Comparison of ENCODE assay signal across 26 cellular contexts in genomic region chr14:80798211-80798610, GRCh38.
"Had no signal": no experiment of that assay in that cellular context is flagged by ENCODE, and none has a peak within 500 bp of the region (broad histone marks: within the 10 kb centered on the region; RNA-seq: fewer than 3 reads in every experiment).

No MANE protein-coding gene starts in this region.

- H3K27ac Mint-ChIP-seq: immature natural killer cell; mesothelial cell of epicardium; naive B cell; naive thymus-derived CD8-positive, alpha-beta T cell had no signal

- H3K4me2 ChIP-seq: hepatocyte had no signal

- H3K27me3 ChIP-seq: dorsolateral prefrontal cortex, esophagus muscularis mucosa, foreskin keratinocyte, gastroesophageal sphincter, heart left ventricle, hepatocyte, left lung had no signal

- H3K27me3 Mint-ChIP-seq: naive B cell; naive thymus-derived CD8-positive, alpha-beta T cell had no signal

- H3K4me3 ChIP-seq: coronary artery, dorsolateral prefrontal cortex, esophagus muscularis mucosa, gastroesophageal sphincter, heart left ventricle, hepatocyte, left lung, lower lobe of right lung, mucosa of descending colon had no signal

- H3K36me3 ChIP-seq: esophagus muscularis mucosa, gastroesophageal sphincter, heart left ventricle, left lung, lower lobe of right lung had no signal

- H3K79me2 ChIP-seq: hepatocyte had no signal

- ATAC-seq: foreskin keratinocyte; gastroesophageal sphincter; heart left ventricle; left cardiac atrium; left lung; left ventricle myocardium superior; lower lobe of right lung; mucosa of descending colon; naive thymus-derived CD8-positive, alpha-beta T cell had no signal

- DNase-seq: dermis blood vessel endothelial cell; dorsolateral prefrontal cortex; effector CD4-positive, alpha-beta T cell; effector memory CD4-positive, alpha-beta T cell; foreskin keratinocyte; heart left ventricle; hypothalamus; immature natural killer cell; left cardiac atrium; left lung; left ventricle myocardium superior; lower lobe of right lung; mesenchymal stem cell; mucosa of descending colon; naive B cell; naive thymus-derived CD8-positive, alpha-beta T cell had no signal

- H2AFZ ChIP-seq: hepatocyte had no signal

- H3K4me3 Mint-ChIP-seq: immature natural killer cell; mesothelial cell of epicardium; naive B cell; naive thymus-derived CD8-positive, alpha-beta T cell had no signal

- H3K27ac ChIP-seq: coronary artery, dorsolateral prefrontal cortex, esophagus muscularis mucosa, foreskin keratinocyte, gastroesophageal sphincter, heart left ventricle, hepatocyte, left lung, lower lobe of right lung had no signal

- H3K4me1 Mint-ChIP-seq: immature natural killer cell; mesothelial cell of epicardium; naive thymus-derived CD8-positive, alpha-beta T cell had no signal

- FAIRE-seq: colon, endothelial cell of umbilical vein, frontal cortex, islet of Langerhans, keratinocyte had no signal

- H3K4me1 ChIP-seq: esophagus muscularis mucosa, foreskin keratinocyte, gastroesophageal sphincter, heart left ventricle, left lung, lower lobe of right lung had no signal
